In genomic region chr2:199463708-199464613, GRCh38 we compare ENCODE assay signal across 8 cellular contexts. TPM values are rescaled to one million over a fixed set of nuclear protein-coding genes. Genes with fewer than 3 reads are reported as not detected.
DNase-seq lines count a peak whose midpoint lies in the region; ATAC-seq and TF ChIP-seq lines count a peak whose summit lies in the region.

No MANE protein-coding gene starts in this region.

- no peak for ATAC-seq in Right ventricle myocardium inferior
- no peak for ATAC-seq in upper lobe of right lung
- ATAC-seq in HG03108 (IDR thresholded peaks at IDR 0.05; ENCODE audit: unreplicated experiment): no peak

- peak overlapping the region; percentile 91 for H3K4me2 ChIP-seq in mesenchymal stem cell (ENCODE audit: low read length, poor library complexity, severe bottlenecking)

- no peak overlapping the region for H3K27ac ChIP-seq in mesenchymal stem cell (ENCODE audit: low read length, poor library complexity, severe bottlenecking)
- H3K27ac ChIP-seq in upper lobe of right lung: no peak overlapping the region

- H3K9me3 Mint-ChIP-seq in MCF 10A (ENCODE audit: unreplicated experiment): no peaks in the 10 kb centered on the region

- H3K18ac ChIP-seq in mesenchymal stem cell (ENCODE audit: low read depth in 1 of 2, low read length in 2 of 2): no peak overlapping the region

- no peak overlapping the region for H3K14ac ChIP-seq in mesenchymal stem cell (ENCODE audit: low read length in 2 of 2)

- no peak overlapping the region for H3K4ac ChIP-seq in mesenchymal stem cell (ENCODE audit: low read depth in 1 of 2, low read length in 2 of 2)

- POLR2A ChIA-PET in MCF 10A (lab: Yijun Ruan, JAX): no interaction called here

- H3K4me1 ChIP-seq in mesenchymal stem cell (ENCODE audit: control insufficient read depth, insufficient read depth, low read depth, low read length): peaks cover 32% of the 10 kb centered on the region
- peaks cover 20% of the 10 kb centered on the region for H3K4me1 ChIP-seq in upper lobe of right lung

- TF ChIP-seq CTCF in MCF 10A (IDR thresholded peaks at IDR 0.05; ENCODE audit: unreplicated experiment) (no peak), upper lobe of right lung (IDR thresholded peaks at IDR 0.05) (no peak)

- no peak overlapping the region for H2AK5ac ChIP-seq in mesenchymal stem cell (ENCODE audit: low read length, severe bottlenecking)

- no TSS peak for BruUV-seq in MCF 10A (replicated peaks; lab: Mats Ljungman, UMichigan)

- no peak overlapping the region for H4K8ac ChIP-seq in mesenchymal stem cell (ENCODE audit: low read length)

- H2BK15ac ChIP-seq in mesenchymal stem cell (ENCODE audit: low read depth, poor library complexity, severe bottlenecking): peak overlapping the region; percentile 40

- in situ Hi-C loops in G401 (cut with HindIII; ENCODE audit: low sequenced_read_pairs): no loop called here

- peaks cover 55 to 78% of the 10 kb centered on the region in 2 experiments for H3K27me3 ChIP-seq in mesenchymal stem cell (ENCODE audit: control insufficient read depth in 1 of 2, insufficient read depth in 1 of 2, low read length in 2 of 2)
- H3K27me3 ChIP-seq in upper lobe of right lung: peaks cover 90% of the 10 kb centered on the region

- no peak overlapping the region for H2AFZ ChIP-seq in mesenchymal stem cell (ENCODE audit: low read depth, low read length)

- H3K4me1 Mint-ChIP-seq in MCF 10A (ENCODE audit: insufficient read depth, unreplicated experiment): no peaks in the 10 kb centered on the region

- no peak overlapping the region for H2BK5ac ChIP-seq in mesenchymal stem cell (ENCODE audit: low read depth, low read length, poor library complexity, severe bottlenecking)

- no peaks in the 10 kb centered on the region for H3K9me3 ChIP-seq in mesenchymal stem cell (ENCODE audit: control insufficient read depth, low read length)
- H3K9me3 ChIP-seq in upper lobe of right lung: no peaks in the 10 kb centered on the region

- H3K27ac Mint-ChIP-seq in MCF 10A (ENCODE audit: low read depth, unreplicated experiment): no peak overlapping the region

- DNase-seq in Right ventricle myocardium inferior (ENCODE audit: missing footprints) (peak; percentile 46), cardiac septum (ENCODE audit: low spot score) (no peak), MCF 10A (ENCODE audit: unreplicated experiment) (no peak), mesenchymal stem cell (no peak), upper lobe of right lung (no peak), G401 (ENCODE audit: low spot score) (no peak), T-helper 9 cell (no peak)

- intact Hi-C loops in Right ventricle myocardium inferior (cut with DNase I): no loop called here
- intact Hi-C loops in cardiac septum (cut with DNase I): no loop called here
- intact Hi-C loops in MCF 10A (cut with micrococcal nuclease): loop anchor here (1.0 kb wide), 2 partner anchors 203 to 444 kb away; no protein-coding TSS in a partner anchor
- intact Hi-C loops in upper lobe of right lung (cut with DNase I): no loop called here

- no peak overlapping the region for H2BK12ac ChIP-seq in mesenchymal stem cell (ENCODE audit: low read length in 2 of 2)

- H3K27me3 Mint-ChIP-seq in MCF 10A (ENCODE audit: insufficient read depth, unreplicated experiment): peaks cover 39% of the 10 kb centered on the region

- H3K36me3 ChIP-seq in mesenchymal stem cell (ENCODE audit: control insufficient read depth in 1 of 2, insufficient read depth in 2 of 2, low read depth in 1 of 2, low read length in 2 of 2) (peaks cover 0 to 3% of the 10 kb centered on the region in 2 experiments), upper lobe of right lung (no peaks in the 10 kb centered on the region)

- no peaks in the 10 kb centered on the region for H3K79me1 ChIP-seq in mesenchymal stem cell (replicated peaks; ENCODE audit: low read length, poor library complexity, severe bottlenecking)

- peak overlapping the region; percentile 74 for H3K9ac ChIP-seq in mesenchymal stem cell (ENCODE audit: low read length)

- H4K91ac ChIP-seq in mesenchymal stem cell (ENCODE audit: low read length): no peak overlapping the region

- CTCF ChIA-PET in MCF 10A (lab: Yijun Ruan, JAX): interaction anchor here (0.5 to 4.1 kb wide), 19 partner anchors 9 to 1151 kb away, joined by 3 to 18 read pairs (median 3); no protein-coding TSS in a partner anchor

- H3K4me3 ChIP-seq in mesenchymal stem cell (ENCODE audit: insufficient read depth in 1 of 2, low read depth in 1 of 2, low read length in 2 of 2) (peak overlapping the region; percentile 53 to 77), upper lobe of right lung (peak overlapping the region; percentile 47)

- H2BK120ac ChIP-seq in mesenchymal stem cell (ENCODE audit: low read depth, low read length): no peak overlapping the region

- H3K23ac ChIP-seq in mesenchymal stem cell (ENCODE audit: low read length in 2 of 2): peak overlapping the region in 1 of 2 experiments; percentile 27

- H3K4me3 Mint-ChIP-seq in MCF 10A (ENCODE audit: unreplicated experiment): peak overlapping the region; percentile 68

- 2% methylated on average over 62 of the region's 66 CpGs for WGBS in mesenchymal stem cell

- H3K36me3 Mint-ChIP-seq in MCF 10A (ENCODE audit: insufficient read depth, unreplicated experiment): no peaks in the 10 kb centered on the region

RNA-seq across cellular contexts. Expression of gene SATB2, which starts 6.2 kb away (rescaled TPM):
- total RNA-seq in Right ventricle myocardium inferior: 1.1 TPM
- total RNA-seq in cardiac septum: 1.5 TPM
- total RNA-seq in MCF 10A (2022): 16.5 and 22.2 TPM in 2 replicates
- 2.6 TPM for polyA plus RNA-seq in mesenchymal stem cell (2013, experiment 1 of 2)
- 2.3 TPM for polyA plus RNA-seq in mesenchymal stem cell (2013, experiment 2 of 2)
- 3.9 TPM for total RNA-seq in upper lobe of right lung
- total RNA-seq in G401 (2014; rRNA removed; shearing (Covaris generic)): not detected in 2 replicates
